9 cellular contexts compared by ENCODE assay signal in genomic region chr17:50177983-50178834, GRCh38. TPM values are rescaled to one million over a fixed set of nuclear protein-coding genes. Genes with fewer than 3 reads are reported as not detected.
DNase-seq lines count a peak whose midpoint lies in the region; ATAC-seq, FAIRE-seq and TF ChIP-seq lines count a peak whose summit lies in the region.
"Had no signal": no experiment of that assay in that cellular context is flagged by ENCODE, and none has a peak within 500 bp of the region (broad histone marks: within the 10 kb centered on the region; RNA-seq: fewer than 3 reads in every experiment).

No MANE protein-coding gene starts in this region.

- H3K27ac Mint-ChIP-seq in activated naive CD8-positive, alpha-beta T cell treated with anti-CD3 and anti-CD28 coated beads for 36 hours, result no peak overlapping the region

- peaks cover 0 to 12% (median 5%) of the 10 kb centered on the region in 3 donors for H3K4me1 ChIP-seq in pancreas

- ATAC-seq in pancreas, result peak; percentile 91 to 94 (median 93)
- no peak for ATAC-seq in HG02588 (IDR thresholded peaks at IDR 0.05; ENCODE audit: unreplicated experiment)
- ATAC-seq in HG03442 (IDR thresholded peaks at IDR 0.05; ENCODE audit: unreplicated experiment), result no peak

- peak; percentile 76 for DNase-seq in GM12865 (ENCODE audit: low read depth)
- peak; percentile 75 to 76 for DNase-seq in HL-60 (ENCODE audit: low read depth in 1 of 2, low spot score in 1 of 2)
- DNase-seq in RKO (ENCODE audit: low spot score), result peak; percentile 89
- DNase-seq in activated naive CD8-positive, alpha-beta T cell treated with anti-CD3 and anti-CD28 coated beads for 36 hours, result peak; percentile 54
- DNase-seq in head of caudate nucleus, result peak in 41 of 42 donors; percentile 24 to 81 (median 58)
- DNase-seq in pancreas, result peak; percentile 81 to 92 (median 86)

- H3K4me3 ChIP-seq in GM12865 (ENCODE audit: low read depth, low read length) (no peak overlapping the region), HL-60 (replicated peaks; ENCODE audit: insufficient read depth, low read length) (no peak overlapping the region), pancreas (peak overlapping the region in 1 of 4 donors; percentile 13)

- no peak for FAIRE-seq in pancreas (lab: Jason Lieb, UNC)

- H3K36me3 Mint-ChIP-seq in activated naive CD8-positive, alpha-beta T cell treated with anti-CD3 and anti-CD28 coated beads for 36 hours, result no peaks in the 10 kb centered on the region

- intact Hi-C loops in head of caudate nucleus (cut with DNase I) (no loop called here), pancreas (cut with DNase I) (no loop called here)

- no peaks in the 10 kb centered on the region for H3K9me3 Mint-ChIP-seq in activated naive CD8-positive, alpha-beta T cell treated with anti-CD3 and anti-CD28 coated beads for 36 hours

- peak; percentile 55 for TF ChIP-seq CTCF in GM12865 (IDR thresholded peaks at IDR 0.05; ENCODE audit: insufficient read depth, low read depth, low read length, missing control alignments)
- peak; percentile 55 for TF ChIP-seq CTCF in HL-60 (IDR thresholded peaks at IDR 0.05; ENCODE audit: insufficient read depth, low read length)
- peak in 3 of 4 donors; percentile 17 to 38 (median 20) for TF ChIP-seq CTCF in pancreas (IDR thresholded peaks at IDR 0.05)

- H3K4me1 Mint-ChIP-seq in activated naive CD8-positive, alpha-beta T cell treated with anti-CD3 and anti-CD28 coated beads for 36 hours, result peaks cover 6% of the 10 kb centered on the region

- H3K9me3 ChIP-seq in pancreas, result no peaks in the 10 kb centered on the region
- H3K9me3 ChIP-seq: neutrophil had no signal

- H3K27me3 Mint-ChIP-seq in activated naive CD8-positive, alpha-beta T cell treated with anti-CD3 and anti-CD28 coated beads for 36 hours, result no peaks in the 10 kb centered on the region

- H3K27ac ChIP-seq in HL-60 (replicated peaks) (no peak overlapping the region), pancreas (peak overlapping the region; percentile 52 to 84 (median 68))
- H3K27ac ChIP-seq: neutrophil had no signal

- H3K27me3 ChIP-seq in HL-60 (ENCODE audit: insufficient read depth, poor library complexity, severe bottlenecking) (no peaks in the 10 kb centered on the region), pancreas (no peaks in the 10 kb centered on the region)
- H3K27me3 ChIP-seq: neutrophil had no signal

- no peaks in the 10 kb centered on the region for H3K36me3 ChIP-seq in pancreas
- H3K36me3 ChIP-seq: neutrophil had no signal

- WGBS in pancreas, 2 donors, result 4 to 5% methylated on average over 19 to 22 of the region's 22 CpGs

- peak overlapping the region; percentile 15 for H3K4me3 Mint-ChIP-seq in activated naive CD8-positive, alpha-beta T cell treated with anti-CD3 and anti-CD28 coated beads for 36 hours

RNA-seq across cellular contexts. Expression of gene SGCA, which starts 12.4 kb away (rescaled TPM):
- under 1 TPM in 1 of 2 experiments, not detected in 1; 0.38 TPM for total RNA-seq in activated naive CD8-positive, alpha-beta T cell treated with anti-CD3 and anti-CD28 coated beads for 36 hours
- 1 to 10 TPM in 2 of 6 donors, under 1 TPM in 1, not detected in 3; 0.31 to 1.1 (median 1.0) TPM for total RNA-seq in pancreas
- 1 to 10 TPM; 1.7 to 3.0 TPM for polyA plus RNA-seq in pancreas

RNA-seq across cellular contexts. Expression of gene COL1A1, which starts 23.2 kb away (rescaled TPM):
- under 1 TPM; 0.72 to 0.78 TPM for total RNA-seq in activated naive CD8-positive, alpha-beta T cell treated with anti-CD3 and anti-CD28 coated beads for 36 hours
- total RNA-seq in pancreas, result 100 to 1,000 TPM in 2 of 6 donors, 10 to 100 TPM in 3, 1 to 10 TPM in 1; 9.0 to 875 (median 36.6) TPM
- polyA plus RNA-seq in pancreas, result 10 to 100 TPM; 10.4 to 22.2 TPM

RNA-seq across cellular contexts. Expression of gene PPP1R9B, which starts 27.7 kb away (rescaled TPM):
- 10 to 100 TPM; 50.9 to 52.0 TPM for total RNA-seq in activated naive CD8-positive, alpha-beta T cell treated with anti-CD3 and anti-CD28 coated beads for 36 hours
- total RNA-seq in pancreas, result 10 to 100 TPM; 13.5 to 34.6 (median 17.7) TPM
- 10 to 100 TPM; 14.3 to 29.2 TPM for polyA plus RNA-seq in pancreas

RNA-seq across cellular contexts. Expression of gene SAMD14, which starts 48.2 kb away (rescaled TPM):
- under 1 TPM; 0.47 to 0.66 TPM for total RNA-seq in activated naive CD8-positive, alpha-beta T cell treated with anti-CD3 and anti-CD28 coated beads for 36 hours
- total RNA-seq in pancreas, result under 1 TPM; 0.09 to 0.90 (median 0.33) TPM
- polyA plus RNA-seq in pancreas, result 1 to 10 TPM in 1 of 2 donors, under 1 TPM in 1; 0.80 to 1.3 TPM

Comparison
In these comparisons a context has a peak if more than half of its experiments do, and no peak if none do; other contexts are left out.
1. ATAC-seq: peak in pancreas (4 of 4); none in HG02588 (single experiment) and HG03442 (single experiment).
2. RNA of gene COL1A1, which starts 23.2 kb away (total RNA-seq): 9.0 to 875 TPM in pancreas; 0.72 to 0.78 TPM in activated naive CD8-positive, alpha-beta T cell treated with anti-CD3 and anti-CD28 coated beads for 36 hours; every median in the first group is over 4 times any median in the second.
3. Peak in every context shown above with its lines, with median percentiles within 50 percentile points of each other: DNase-seq and CTCF ChIP-seq.